ENCODE assay signal across 14 cellular contexts in genomic region chr13:43473437-43473836, GRCh38.
A peak's percentile ranks its signal among the peaks of the same experiment; 100 is the strongest.
DNase-seq lines count a peak whose midpoint lies in the region; ATAC-seq and TF ChIP-seq lines count a peak whose summit lies in the region.
"Had no signal": no experiment of that assay in that cellular context is flagged by ENCODE, and none has a peak within 500 bp of the region (broad histone marks: within the 10 kb centered on the region; RNA-seq: fewer than 3 reads in every experiment).

No MANE protein-coding gene starts in this region.

- no peaks in the 10 kb centered on the region for H3K27me3 ChIP-seq in left ventricle myocardium inferior (ENCODE audit: low read depth)

- H3K36me3 ChIP-seq in left ventricle myocardium inferior: no peaks in the 10 kb centered on the region
- H3K36me3 ChIP-seq: thoracic aorta had no signal

- H3K4me1 ChIP-seq in left ventricle myocardium inferior: peaks cover 34% of the 10 kb centered on the region

- H3K9me3 ChIP-seq in left ventricle myocardium inferior (replicated peaks): no peaks in the 10 kb centered on the region
- H3K9me3 ChIP-seq: thoracic aorta had no signal

- intact Hi-C loops in Right ventricle myocardium superior (cut with DNase I) (no loop called here), left ventricle myocardium inferior (cut with micrococcal nuclease) (no loop called here)

- no peak for TF ChIP-seq CTCF in left ventricle myocardium inferior (IDR thresholded peaks at IDR 0.05; ENCODE audit: borderline replicate concordance)

- no peak overlapping the region for H3K27ac ChIP-seq in left ventricle myocardium inferior (replicated peaks)
- H3K27ac ChIP-seq: PC-9, thoracic aorta had no signal

- H3K4me3 ChIP-seq in left ventricle myocardium inferior: no peak overlapping the region
- H3K4me3 ChIP-seq: PC-9, thoracic aorta had no signal

- no peak for DNase-seq in Right ventricle myocardium superior
- DNase-seq in left ventricle myocardium inferior: no peak
- DNase-seq in SK-N-DZ (ENCODE audit: low spot score): peak; percentile 87
- peak; percentile 70 for DNase-seq in foreskin melanocyte
- peak; percentile 71 for DNase-seq in superior temporal gyrus (ENCODE audit: extremely low spot score)
- DNase-seq in HCEC 1CT: no peak
- DNase-seq: activated CD4-positive, alpha-beta T cell treated with anti-CD3 and anti-CD28 coated beads, Interleukin-2, amount 10 ng/mL, durations not matched to agents 24 days and 14 days; Calu3; KBM-7; NCI-H2029 treated with DMSO at 0.1 percent for 48 hours; PC-9 had no signal

- ATAC-seq in Right ventricle myocardium superior (ENCODE audit: poor library complexity): peak; percentile 71
- ATAC-seq in HG03159 (IDR thresholded peaks at IDR 0.05; ENCODE audit: unreplicated experiment): no peak
- no peak for ATAC-seq in HG03442 (IDR thresholded peaks at IDR 0.05; ENCODE audit: unreplicated experiment)

Comparison
In these comparisons a context has a peak if more than half of its experiments do, and no peak if none do; other contexts are left out.
1. DNase-seq: peak in SK-N-DZ (single experiment), foreskin melanocyte (single experiment) and superior temporal gyrus (single experiment); none in Right ventricle myocardium superior (single experiment), left ventricle myocardium inferior (single experiment) and HCEC 1CT (single experiment).